Comparison of ENCODE assay signal across 18 cellular contexts in the genomic region with DNA sequence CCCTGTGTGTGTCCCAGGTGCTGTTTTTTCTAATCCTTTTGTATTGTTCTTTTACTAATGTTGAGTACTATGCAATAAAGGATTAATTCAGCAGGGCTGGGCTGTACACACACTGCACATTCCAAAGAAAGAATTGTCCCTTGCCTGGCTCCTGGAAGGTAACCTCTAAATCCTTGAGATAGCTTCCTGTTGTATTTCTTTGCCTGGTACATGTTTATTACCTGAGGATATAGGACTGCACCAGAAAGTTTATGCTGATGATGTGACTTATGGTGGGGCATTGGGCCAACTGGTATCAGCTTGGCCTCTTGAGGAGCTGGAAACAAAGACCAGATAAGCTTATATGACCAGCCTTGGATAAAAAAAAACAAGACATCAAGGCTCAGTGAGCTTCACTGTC. TPM values are rescaled to one million over a fixed set of nuclear protein-coding genes. Genes with fewer than 3 reads are reported as not detected.
DNase-seq lines count a peak whose midpoint lies in the region; ATAC-seq, FAIRE-seq and TF ChIP-seq lines count a peak whose summit lies in the region.
"Had no signal": no experiment of that assay in that cellular context is flagged by ENCODE, and none has a peak within 500 bp of the region (broad histone marks: within the 10 kb centered on the region; RNA-seq: fewer than 3 reads in every experiment).

No MANE protein-coding gene starts in this region.

- DNase-seq in erythroblast (lab: John Stamatoyannopoulos, UW) (peak; percentile 12 to 37), left colon (no peak), small intestine (peak; percentile 39), NCI-H1694 (lab: John Stamatoyannopoulos, UW) (no peak), HEK293T (ENCODE audit: extremely low spot score) (no peak)
- DNase-seq: C1 segment of cervical spinal cord; Calu3; CD4-positive, alpha-beta memory T cell; COR-L47; DND-41; H9; HFFc6 had no signal

- CTCF ChIA-PET in HEK293T (lab: Yijun Ruan, JAX), result interaction anchor here (0.6 to 1.2 kb wide), 2 partner anchors 23 to 252 kb away, joined by 3 to 4 read pairs; no protein-coding TSS in a partner anchor

- H3K27ac ChIP-seq in small intestine (ENCODE audit: low read depth in 1 of 2, low read length in 1 of 2), result no peak overlapping the region

- POLR2A ChIA-PET in HEK293T (lab: Yijun Ruan, JAX), result no interaction called here

- no peaks in the 10 kb centered on the region for H3K27me3 ChIP-seq in small intestine (ENCODE audit: control insufficient read depth in 2 of 2, insufficient read depth in 2 of 2, low read length in 2 of 2)

- ATAC-seq in left colon (peak; percentile 66), HG02610 (IDR thresholded peaks at IDR 0.05; ENCODE audit: unreplicated experiment) (no peak)
- ATAC-seq: GM23338, HCT116 had no signal

- TF ChIP-seq POLR2A in erythroblast (IDR thresholded peaks at IDR 0.05; ENCODE audit: low read length), result no peak

- no peaks in the 10 kb centered on the region for H3K4me1 ChIP-seq in small intestine (ENCODE audit: control insufficient read depth in 2 of 2, insufficient read depth in 1 of 2, low read depth in 1 of 2, low read length in 1 of 2)

- no peak for FAIRE-seq in small intestine (lab: Jason Lieb, UNC)
- FAIRE-seq: G401.6, GM12892, GM19239 had no signal

- intact Hi-C loops in left colon (cut with DNase I, micrococcal nuclease), result no loop called here

- no peaks in the 10 kb centered on the region for H3K36me3 ChIP-seq in small intestine (ENCODE audit: control insufficient read depth in 2 of 2, insufficient read depth in 2 of 2, low read length in 2 of 2)

- H3K4me3 ChIP-seq in small intestine (ENCODE audit: low read depth in 1 of 2, low read length in 2 of 2), result no peak overlapping the region
- H3K4me3 ChIP-seq: GM23338 had no signal

- no peaks in the 10 kb centered on the region for H3K9me3 ChIP-seq in small intestine (ENCODE audit: control insufficient read depth, low read depth)

TF ChIP-seq in HEK293T, 16 proteins besides CTCF, POLR2A, EP300 and RAD21:
- TF ChIP-seq FOXM1 (IDR thresholded peaks at IDR 0.05; ENCODE audit: borderline replicate concordance) (no peak), CTBP1 (IDR thresholded peaks at IDR 0.05; ENCODE audit: borderline replicate concordance) (no peak), HDGF (IDR thresholded peaks at IDR 0.05; ENCODE audit: borderline replicate concordance) (no peak), NFRKB (IDR thresholded peaks at IDR 0.05) (no peak), TARDBP (IDR thresholded peaks at IDR 0.05) (no peak), ARNT (IDR thresholded peaks at IDR 0.05) (no peak), FOXA1 (IDR thresholded peaks at IDR 0.05) (no peak), ELF4 (IDR thresholded peaks at IDR 0.05) (no peak), ZNF384 (IDR thresholded peaks at IDR 0.05) (no peak), BHLHE40 (IDR thresholded peaks at IDR 0.05; ENCODE audit: borderline replicate concordance) (no peak), SP1 (IDR thresholded peaks at IDR 0.05) (no peak), LEF1 (IDR thresholded peaks at IDR 0.05; ENCODE audit: borderline replicate concordance) (no peak), FOXK2 (IDR thresholded peaks at IDR 0.05) (no peak), SUZ12 (IDR thresholded peaks at IDR 0.05) (no peak)
- TF ChIP-seq, protein P1, sequence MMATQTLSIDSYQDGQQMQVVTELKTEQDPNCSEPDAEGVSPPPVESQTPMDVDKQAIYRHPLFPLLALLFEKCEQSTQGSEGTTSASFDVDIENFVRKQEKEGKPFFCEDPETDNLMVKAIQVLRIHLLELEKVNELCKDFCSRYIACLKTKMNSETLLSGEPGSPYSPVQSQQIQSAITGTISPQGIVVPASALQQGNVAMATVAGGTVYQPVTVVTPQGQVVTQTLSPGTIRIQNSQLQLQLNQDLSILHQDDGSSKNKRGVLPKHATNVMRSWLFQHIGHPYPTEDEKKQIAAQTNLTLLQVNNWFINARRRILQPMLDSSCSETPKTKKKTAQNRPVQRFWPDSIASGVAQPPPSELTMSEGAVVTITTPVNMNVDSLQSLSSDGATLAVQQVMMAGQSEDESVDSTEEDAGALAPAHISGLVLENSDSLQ (IDR thresholded peaks at IDR 0.05), result no peak

RNA-seq across cellular contexts. Expression of gene FAN1, which starts 26.6 kb away (rescaled TPM):
- total RNA-seq in left colon, result 10 to 100 TPM in 1 of 2 donors, 1 to 10 TPM in 1; 8.4 to 15.8 TPM
- 1 to 10 TPM; 3.2 to 9.2 (median 8.4) TPM for polyA plus RNA-seq in small intestine

Comparison
In these comparisons a context has a peak if more than half of its experiments do, and no peak if none do; other contexts are left out.
1. DNase-seq: peak in erythroblast (2 of 2) and small intestine (single experiment); none in left colon (0 of 2), NCI-H1694 (single experiment) and HEK293T (single experiment).